22 cellular contexts compared by ENCODE assay signal in genomic region chr1:67704351-67704750, GRCh38.
"Had no signal": no experiment of that assay in that cellular context is flagged by ENCODE, and none has a peak within 500 bp of the region (broad histone marks: within the 10 kb centered on the region; RNA-seq: fewer than 3 reads in every experiment).

No MANE protein-coding gene starts in this region.

- H2AFZ ChIP-seq: hepatocyte, neural progenitor cell had no signal

- H3K4me3 ChIP-seq: colonic mucosa, esophagus muscularis mucosa, gastroesophageal sphincter, heart left ventricle, hepatocyte, lung, neural progenitor cell, prostate gland, right atrium auricular region, sigmoid colon, skin epidermis, spleen, thoracic aorta, tibial nerve, vagina had no signal

- H3K9me3 ChIP-seq: colonic mucosa, esophagus muscularis mucosa, gastroesophageal sphincter, heart left ventricle, prostate gland, right atrium auricular region, sigmoid colon, spleen, thoracic aorta, tibial nerve, vagina had no signal

- H3K27me3 ChIP-seq: colonic mucosa, esophagus muscularis mucosa, foreskin keratinocyte, gastroesophageal sphincter, heart left ventricle, hepatocyte, neural progenitor cell, right atrium auricular region, sigmoid colon, spleen, tibial nerve, vagina had no signal

- H3K4me2 ChIP-seq: hepatocyte, neural progenitor cell had no signal

- H3K9ac ChIP-seq: neural progenitor cell had no signal

- DNase-seq: colonic mucosa; effector memory CD4-positive, alpha-beta T cell; foreskin keratinocyte; heart left ventricle; kidney; naive thymus-derived CD4-positive, alpha-beta T cell; sigmoid colon; spleen; stimulated activated CD4-positive, alpha-beta T cell treated with anti-CD3 and anti-CD28 coated beads, Interleukin-4, amount 100 ng/mL, for 4 hours had no signal

- H3K36me3 ChIP-seq: colonic mucosa, neural progenitor cell, prostate gland had no signal

- H3K27ac ChIP-seq: colonic mucosa, esophagus muscularis mucosa, foreskin keratinocyte, gastroesophageal sphincter, heart left ventricle, hepatocyte, neural progenitor cell, prostate gland, right atrium auricular region, sigmoid colon, skin epidermis, spleen, thoracic aorta, tibial nerve, vagina had no signal

- FAIRE-seq: kidney had no signal

- ATAC-seq: foreskin keratinocyte; gastroesophageal sphincter; heart left ventricle; left lobe of liver; naive thymus-derived CD4-positive, alpha-beta T cell; stimulated activated memory B cell treated with anti-CD40 and anti-IgM and Interleukin-4, amounts not matched to agents 10 μg/mL and 1 μg/mL and 100 μg/mL, for 72 hours had no signal

- H3K4me1 ChIP-seq: colonic mucosa, neural progenitor cell, prostate gland, spleen had no signal
